ENCODE assay signal across 8 cellular contexts in genomic region chr1:9589144-9589718, GRCh38. TPM values are rescaled to one million over a fixed set of nuclear protein-coding genes. Genes with fewer than 3 reads are reported as not detected.
DNase-seq lines count a peak whose midpoint lies in the region; ATAC-seq and TF ChIP-seq lines count a peak whose summit lies in the region.

No MANE protein-coding gene starts in this region.

- no peaks in the 10 kb centered on the region for H3K36me3 ChIP-seq in breast epithelium
- peaks cover 0 to 3% of the 10 kb centered on the region in 2 donors for H3K36me3 ChIP-seq in left lung

- POLR2A ChIA-PET in T-cell (lab: Charles Lee): no interaction called here

- no peaks in the 10 kb centered on the region for H3K36me3 Mint-ChIP-seq in T-cell

- peak overlapping the region; percentile 75 to 85 (median 79) for H3K4me3 Mint-ChIP-seq in T-cell

- peak; percentile 18 for ATAC-seq in HG03066 (IDR thresholded peaks at IDR 0.05; ENCODE audit: low read depth, unreplicated experiment)
- peak; percentile 18 to 42 (median 34) for ATAC-seq in T-cell (replicated peaks in 1 of 4)
- ATAC-seq in left lung: no peak

- H3K4me1 ChIP-seq in breast epithelium (peaks cover 7 to 8% of the 10 kb centered on the region in 2 donors), left lung (peaks cover 15 to 50% of the 10 kb centered on the region in 2 donors)

- H3K27me3 Mint-ChIP-seq in T-cell: no peaks in the 10 kb centered on the region

- H3K27me3 ChIP-seq in breast epithelium (no peaks in the 10 kb centered on the region), left lung (peaks cover 0 to 5% of the 10 kb centered on the region in 2 donors)

- TF ChIP-seq POLR2A in breast epithelium (IDR thresholded peaks at IDR 0.05): no peak

- DNase-seq in DMS 273 (lab: John Stamatoyannopoulos, UW; ENCODE audit: unreplicated experiment) (peak; percentile 60), DMS 273 treated with DMSO at 0.1 percent for 48 hours (lab: John Stamatoyannopoulos, UW) (no peak), T-cell (peak in 30 of 34 experiments; percentile 13 to 51 (median 34)), breast epithelium (ENCODE audit: low spot score in 2 of 2) (peak in 1 of 2 donors; percentile 48), left lung (peak in 1 of 2 donors; percentile 84), Ammon's horn (ENCODE audit: low spot score) (no peak)
- DNase-seq in stimulated activated CD4-positive, alpha-beta T cell treated with anti-CD3 and anti-CD28 coated beads, Interleukin-4, amount 100 ng/mL, for 48 hours (ENCODE audit: low read depth in 2 of 2): peak; percentile 16 to 17

- H3K27ac Mint-ChIP-seq in T-cell: peak overlapping the region in 1 of 2 donors; percentile 72

- H3K9me3 ChIP-seq in breast epithelium (no peaks in the 10 kb centered on the region), left lung (no peaks in the 10 kb centered on the region)

- H3K4me1 Mint-ChIP-seq in T-cell: peaks cover 25 to 44% (median 34%) of the 10 kb centered on the region in 3 donors

- TF ChIP-seq CTCF in breast epithelium (IDR thresholded peaks at IDR 0.05) (no peak), left lung (IDR thresholded peaks at IDR 0.05) (no peak)

- peak overlapping the region; percentile 42 to 80 for H3K27ac ChIP-seq in breast epithelium
- H3K27ac ChIP-seq in left lung: peak overlapping the region in 1 of 2 donors; percentile 45

- CTCF ChIA-PET in T-cell (lab: Charles Lee): interaction anchor here in 1 of 2 donors (0.5 kb wide), 1 partner anchor 351 kb away, joined by 3 read pairs; no protein-coding TSS in a partner anchor

- H3K4me3 ChIP-seq in breast epithelium (peak overlapping the region; percentile 66 to 91 (median 71)), left lung (peak overlapping the region; percentile 56 to 62)

- intact Hi-C loops in breast epithelium (cut with DNase I; ENCODE audit: low total_unique reads) (no loop called here), left lung (cut with DNase I) (no loop called here)

- no peaks in the 10 kb centered on the region for H3K9me3 Mint-ChIP-seq in T-cell

RNA-seq across cellular contexts. Expression of gene TMEM201, which starts 0.5 kb away (rescaled TPM):
- 10 to 100 TPM; 11.4 to 14.6 (median 12.5) TPM for total RNA-seq in T-cell
- total RNA-seq in breast epithelium: 1 to 10 TPM; 5.0 to 6.2 (median 5.0) TPM
- total RNA-seq in left lung: 10 to 100 TPM in 1 of 2 donors, 1 to 10 TPM in 1; 9.1 to 11.6 TPM

RNA-seq across cellular contexts. Expression of gene SLC25A33, which starts 50.0 kb away (rescaled TPM):
- total RNA-seq in T-cell (1 to 10 TPM; 2.8 to 6.2 (median 4.4) TPM), breast epithelium (10 to 100 TPM in 2 of 3 donors, 1 to 10 TPM in 1; 8.8 to 17.6 (median 10.7) TPM), left lung (1 to 10 TPM; 4.0 to 6.0 TPM)

Comparison
In these comparisons a context has a peak if more than half of its experiments do, and no peak if none do; other contexts are left out.
1. DNase-seq: peak in DMS 273 (single experiment), T-cell (30 of 34) and stimulated activated CD4-positive, alpha-beta T cell treated with anti-CD3 and anti-CD28 coated beads, Interleukin-4, amount 100 ng/mL, for 48 hours (2 of 2); none in DMS 273 treated with DMSO at 0.1 percent for 48 hours (single experiment) and Ammon's horn (single experiment).